Comparison of ENCODE assay signal across 16 cellular contexts in genomic region chr3:85172001-85172400, GRCh38.
DNase-seq lines count a peak whose midpoint lies in the region; ATAC-seq, FAIRE-seq and TF ChIP-seq lines count a peak whose summit lies in the region.
"Had no signal": no experiment of that assay in that cellular context is flagged by ENCODE, and none has a peak within 500 bp of the region (broad histone marks: within the 10 kb centered on the region; RNA-seq: fewer than 3 reads in every experiment).

No MANE protein-coding gene starts in this region.

- no peaks in the 10 kb centered on the region for H3K4me1 ChIP-seq in GM12878 (ENCODE audit: control insufficient read depth, insufficient read depth, low read length)
- peaks cover 12 to 13% of the 10 kb centered on the region in 2 donors for H3K4me1 ChIP-seq in gastrocnemius medialis

- in situ Hi-C loops in GM12878 (cut with MboI) (no loop called here), gastrocnemius medialis (cut with MboI; ENCODE audit: low sequenced_read_pairs in 4 of 4) (no loop called here)

- ATAC-seq in GM12878 (peak; percentile 34; the same call in 2 of the 3 replicates), gastrocnemius medialis (peak; percentile 73 to 94), GM21786 (IDR thresholded peaks at IDR 0.05; ENCODE audit: unreplicated experiment) (no peak), HG03135 (IDR thresholded peaks at IDR 0.05; ENCODE audit: unreplicated experiment) (no peak), HG02970 (IDR thresholded peaks at IDR 0.05; ENCODE audit: low FRiP score, unreplicated experiment) (no peak)
- ATAC-seq: CD8-positive, alpha-beta T cell; K562 had no signal

- H3K27ac ChIP-seq in GM12878 (ENCODE audit: control insufficient read depth, insufficient read depth) (no peak overlapping the region), gastrocnemius medialis (peak overlapping the region in 1 of 4 donors; percentile 28)
- H3K27ac ChIP-seq: 22Rv1 had no signal

- H3K9ac ChIP-seq in GM12878 (ENCODE audit: control insufficient read depth, insufficient read depth, low read length), result no peak overlapping the region

- H3K4me3 ChIP-seq in GM12878, result no peak overlapping the region
- no peak overlapping the region for H3K4me3 ChIP-seq in gastrocnemius medialis
- H3K4me3 ChIP-seq: K562 had no signal

- RAD21 ChIA-PET in GM12878 (lab: Charles Lee; ENCODE audit: unreplicated experiment), result no interaction called here

- no TSS peak for BruUV-seq in GM12878 (replicated peaks; lab: Mats Ljungman, UMichigan)

- no peaks in the 10 kb centered on the region for H3K79me2 ChIP-seq in GM12878 (ENCODE audit: control insufficient read depth, insufficient read depth, low read length)

- no peaks in the 10 kb centered on the region for H3K27me3 ChIP-seq in GM12878 (replicated peaks in 1 of 2; ENCODE audit: control insufficient read depth in 2 of 2, insufficient read depth in 2 of 2, low read length in 1 of 2)
- H3K27me3 ChIP-seq in gastrocnemius medialis, result no peaks in the 10 kb centered on the region

- FAIRE-seq in GM12878 (lab: Jason Lieb, UNC), result no peak
- FAIRE-seq: GM19239, K562 had no signal

- no peak overlapping the region for H3K4me2 ChIP-seq in GM12878 (ENCODE audit: control insufficient read depth, insufficient read depth)

- 11% methylated on average over 1 of the region's 1 CpG for WGBS in GM12878 (ENCODE audit: insufficient coverage, insufficient replicate concordance, low lambda C conversion rate, missing lambda C conversion rate)

- H3K9me3 ChIP-seq in GM12878 (replicated peaks; ENCODE audit: control insufficient read depth, insufficient read depth, low read length) (no peaks in the 10 kb centered on the region), gastrocnemius medialis (no peaks in the 10 kb centered on the region)

- SMC1A ChIA-PET in GM12878 (lab: Charles Lee; ENCODE audit: uncharacterized antibody, unreplicated experiment), result interaction anchor here (0.6 kb wide), 1 partner anchor 708 kb away, joined by 3 read pairs; no protein-coding TSS in a partner anchor

- no peak for TF ChIP-seq EP300 in GM12878 (IDR thresholded peaks at IDR 0.05; ENCODE audit: borderline replicate concordance in 1 of 2, control insufficient read depth in 1 of 2, low read depth in 2 of 2, low read length in 2 of 2)

- no peak for TF ChIP-seq RAD21 in GM12878 (IDR thresholded peaks at IDR 0.05; ENCODE audit: insufficient read depth, low read depth, low read length)

- TF ChIP-seq CTCF in GM12878 (IDR thresholded peaks at IDR 0.05 in 2 of 3, conservative IDR thresholded peaks at IDR 0.05 in 1 of 3; ENCODE audit: control insufficient read depth in 2 of 3, extremely low read depth in 1 of 3, insufficient read depth in 1 of 3, low read depth in 3 of 3, low read length in 3 of 3), result no peak
- TF ChIP-seq CTCF in gastrocnemius medialis (IDR thresholded peaks at IDR 0.05 in 4 of 5, conservative IDR thresholded peaks at IDR 0.05 in 1 of 5), result no peak

- TF ChIP-seq POLR2A in GM12878 (IDR thresholded peaks at IDR 0.05; ENCODE audit: low read depth, low read length) (no peak), gastrocnemius medialis (IDR thresholded peaks at IDR 0.05) (no peak)

- peak; percentile 0 for DNase-seq in DMS 273 (lab: John Stamatoyannopoulos, UW; ENCODE audit: unreplicated experiment)
- DNase-seq in DMS 273 treated with DMSO at 0.1 percent for 48 hours (lab: John Stamatoyannopoulos, UW), result no peak
- DNase-seq in NCI-H69 (lab: John Stamatoyannopoulos, UW), result peak; percentile 35
- no peak for DNase-seq in GM12878 (ENCODE audit: low read depth, low spot score)
- peak in 1 of 2 donors; percentile 20 for DNase-seq in gastrocnemius medialis
- DNase-seq: CD8-positive, alpha-beta T cell; COR-L47; DMS79; HCEC 1CT; HFFc6 had no signal

- H3K36me3 ChIP-seq in GM12878 (ENCODE audit: control insufficient read depth in 2 of 2, insufficient read depth in 2 of 2, low read length in 1 of 2) (no peaks in the 10 kb centered on the region), gastrocnemius medialis (no peaks in the 10 kb centered on the region)

- H4K20me1 ChIP-seq in GM12878 (ENCODE audit: control insufficient read depth, insufficient read depth), result no peaks in the 10 kb centered on the region

- CTCF ChIA-PET in GM12878 (lab: Yijun Ruan, JAX), result interaction anchor here (1.2 kb wide), 1 partner anchor 36 kb away, joined by 3 read pairs; no protein-coding TSS in a partner anchor

- intact Hi-C loops in GM12878 (cut with micrococcal nuclease; ENCODE audit: unreplicated experiment) (no loop called here), gastrocnemius medialis (cut with DNase I; ENCODE audit: low total_unique reads) (no loop called here)

- H2AFZ ChIP-seq in GM12878 (ENCODE audit: control insufficient read depth, low read depth, low read length), result no peak overlapping the region

- POLR2A ChIA-PET in GM12878 (lab: Charles Lee), result no interaction called here

TF ChIP-seq in GM12878, 131 proteins besides CTCF, POLR2A, EP300 and RAD21:
- TF ChIP-seq NFXL1 (IDR thresholded peaks at IDR 0.05; ENCODE audit: borderline replicate concordance), result no peak
- TF ChIP-seq CHD2 (IDR thresholded peaks at IDR 0.05; ENCODE audit: borderline replicate concordance, low read depth, low read length), result no peak
- TF ChIP-seq BACH1 (IDR thresholded peaks at IDR 0.05; ENCODE audit: borderline replicate concordance), result no peak
- TF ChIP-seq TCF12 (IDR thresholded peaks at IDR 0.05; ENCODE audit: low read depth, low read length), result no peak
- TF ChIP-seq ZNF622 (IDR thresholded peaks at IDR 0.05), result no peak
- TF ChIP-seq LARP7 (IDR thresholded peaks at IDR 0.05), result no peak

Comparison
In these comparisons a context has a peak if more than half of its experiments do, and no peak if none do; other contexts are left out.
1. DNase-seq: peak in DMS 273 (single experiment) and NCI-H69 (single experiment); none in DMS 273 treated with DMSO at 0.1 percent for 48 hours (single experiment) and GM12878 (single experiment).
2. ATAC-seq: peak in GM12878 (single experiment) and gastrocnemius medialis (2 of 2); none in GM21786 (single experiment), HG03135 (single experiment) and HG02970 (single experiment).